ENCODE assay signal across 11 cellular contexts in the genomic region with DNA sequence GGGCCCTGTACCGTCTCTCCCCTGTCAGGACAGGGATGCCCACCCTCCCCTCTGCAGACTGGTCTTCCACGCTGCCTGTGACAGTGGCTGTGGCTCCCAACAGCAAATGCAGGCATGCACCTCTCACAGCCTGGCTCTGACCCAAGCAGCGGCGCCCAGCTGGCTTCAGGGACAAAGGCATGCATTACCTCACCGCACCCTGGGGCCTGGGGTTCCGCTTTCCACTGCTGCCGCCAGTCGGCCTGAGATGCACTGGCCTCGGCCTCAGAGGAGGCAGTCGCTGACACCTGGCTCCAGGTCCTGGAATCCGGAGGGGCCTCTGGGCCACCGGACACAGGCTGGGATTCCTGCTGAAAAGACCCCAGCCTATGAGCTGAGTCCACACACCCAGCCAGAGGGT.
DNase-seq lines count a peak whose midpoint lies in the region; ATAC-seq and TF ChIP-seq lines count a peak whose summit lies in the region.
"Had no signal": no experiment of that assay in that cellular context is flagged by ENCODE, and none has a peak within 500 bp of the region (broad histone marks: within the 10 kb centered on the region; RNA-seq: fewer than 3 reads in every experiment).

No MANE protein-coding gene starts in this region.

- no peak overlapping the region for H3K9ac ChIP-seq in colonic mucosa (ENCODE audit: low read depth in 2 of 2, low read length in 2 of 2)

- no peaks in the 10 kb centered on the region for H3K9me3 ChIP-seq in colonic mucosa

- ATAC-seq in activated CD4-positive, alpha-beta T cell treated with anti-CD3 and anti-CD28 coated beads for 36 hours = no peak

- H3K36me3 ChIP-seq in colonic mucosa = no peaks in the 10 kb centered on the region

- no peak overlapping the region for H3K27ac Mint-ChIP-seq in activated CD4-positive, alpha-beta T cell treated with anti-CD3 and anti-CD28 coated beads for 36 hours

- H3K27ac ChIP-seq in colonic mucosa = no peak overlapping the region

- CTCF ChIA-PET in activated CD4-positive, alpha-beta T cell treated with anti-CD3 and anti-CD28 coated beads for 36 hours (lab: Charles Lee) = no interaction called here

- H3K27me3 ChIP-seq in colonic mucosa = no peaks in the 10 kb centered on the region

- no peaks in the 10 kb centered on the region for H3K27me3 Mint-ChIP-seq in activated CD4-positive, alpha-beta T cell treated with anti-CD3 and anti-CD28 coated beads for 36 hours

- TF ChIP-seq CTCF in colonic mucosa (IDR thresholded peaks at IDR 0.05) = no peak

- intact Hi-C loops in activated CD4-positive, alpha-beta T cell treated with anti-CD3 and anti-CD28 coated beads for 36 hours (cut with DNase I, micrococcal nuclease) = no loop called here
- intact Hi-C loops in colonic mucosa (cut with DNase I) = no loop called here

- POLR2A ChIA-PET in activated CD4-positive, alpha-beta T cell treated with anti-CD3 and anti-CD28 coated beads for 36 hours (lab: Charles Lee) = no interaction called here

- H3K9me3 Mint-ChIP-seq in activated CD4-positive, alpha-beta T cell treated with anti-CD3 and anti-CD28 coated beads for 36 hours (ENCODE audit: low read depth) = no peaks in the 10 kb centered on the region

- H3K4me3 Mint-ChIP-seq in activated CD4-positive, alpha-beta T cell treated with anti-CD3 and anti-CD28 coated beads for 36 hours = no peak overlapping the region

- no peaks in the 10 kb centered on the region for H3K4me1 ChIP-seq in colonic mucosa

- H3K4me3 ChIP-seq in colonic mucosa = no peak overlapping the region

- H3K4me1 Mint-ChIP-seq in activated CD4-positive, alpha-beta T cell treated with anti-CD3 and anti-CD28 coated beads for 36 hours = no peaks in the 10 kb centered on the region

- peaks cover 1% of the 10 kb centered on the region for H3K36me3 Mint-ChIP-seq in activated CD4-positive, alpha-beta T cell treated with anti-CD3 and anti-CD28 coated beads for 36 hours (ENCODE audit: low read depth)

- peak; percentile 19 for DNase-seq in DMS153 treated with DMSO at 0.1 percent for 48 hours (lab: John Stamatoyannopoulos, UW; ENCODE audit: unreplicated experiment)
- peak; percentile 57 for DNase-seq in NCI-H2029 (lab: John Stamatoyannopoulos, UW)
- peak; percentile 50 for DNase-seq in ecto neural progenitor cell (ENCODE audit: low spot score)
- peak; percentile 80 for DNase-seq in mesenteric fat pad (ENCODE audit: low spot score)
- DNase-seq in SW480 (ENCODE audit: low spot score) = no peak
- no peak for DNase-seq in activated CD4-positive, alpha-beta T cell treated with anti-CD3 and anti-CD28 coated beads for 36 hours
- DNase-seq in colonic mucosa = no peak
- DNase-seq in NCI-H2081 treated with DMSO at 0.1 percent for 48 hours (lab: John Stamatoyannopoulos, UW) = no peak
- DNase-seq: DMS79; NCI-H2171; stimulated activated naive CD4-positive, alpha-beta T cell had no signal

Comparison
In these comparisons a context has a peak if more than half of its experiments do, and no peak if none do; other contexts are left out.
1. DNase-seq: peak in DMS153 treated with DMSO at 0.1 percent for 48 hours (single experiment), NCI-H2029 (single experiment), ecto neural progenitor cell (single experiment) and mesenteric fat pad (single experiment); none in SW480 (single experiment), activated CD4-positive, alpha-beta T cell treated with anti-CD3 and anti-CD28 coated beads for 36 hours (single experiment), colonic mucosa (single experiment) and NCI-H2081 treated with DMSO at 0.1 percent for 48 hours (single experiment).